Comparison of ENCODE assay signal across 8 cellular contexts in the genomic region with DNA sequence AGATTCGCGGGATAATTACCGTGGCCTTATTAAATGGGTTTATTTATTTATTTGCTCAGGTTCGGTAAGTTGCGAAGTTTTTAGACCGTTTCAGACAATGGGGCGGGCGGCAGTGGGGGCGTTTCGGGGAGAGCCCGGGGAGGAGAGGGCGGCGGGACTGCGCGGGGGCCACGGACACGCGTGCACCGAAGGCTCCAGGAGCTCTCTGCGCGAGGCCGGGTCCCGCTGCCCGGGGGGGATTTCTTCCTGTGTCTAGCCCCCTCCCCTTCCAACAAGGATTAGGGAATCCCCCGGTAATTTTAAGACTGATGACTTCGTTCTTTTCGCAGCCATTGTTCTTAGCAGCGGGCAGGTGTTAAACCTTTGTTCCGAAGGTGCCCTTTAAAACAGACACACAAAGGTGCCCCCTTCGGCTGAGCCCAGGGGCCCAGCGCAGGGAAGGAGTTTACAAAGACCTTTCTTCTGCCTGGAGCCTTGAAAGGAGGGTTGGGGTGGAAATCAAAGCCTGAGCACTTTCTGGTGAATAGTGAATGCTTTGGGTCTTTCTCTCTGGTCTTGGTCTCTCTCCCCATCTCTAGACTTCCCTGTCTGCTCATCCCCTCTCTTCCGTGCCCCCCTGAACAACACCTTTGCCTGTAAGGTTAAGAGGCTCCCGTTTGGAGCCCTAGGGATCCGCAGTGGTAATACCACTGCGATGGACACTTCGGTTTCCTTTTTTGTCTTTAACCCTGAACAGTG.
A peak's percentile ranks its signal among the peaks of the same experiment; 100 is the strongest.
DNase-seq lines count a peak whose midpoint lies in the region; ATAC-seq and TF ChIP-seq lines count a peak whose summit lies in the region.

No MANE protein-coding gene starts in this region.

- no peak for TF ChIP-seq CTCF in GM10266 (IDR thresholded peaks at IDR 0.05; ENCODE audit: control insufficient read depth, insufficient read depth, low read depth, missing control alignments)

- H3K4me1 ChIP-seq in endocrine pancreas (ENCODE audit: control insufficient read depth, insufficient read depth, low read length) (no peaks in the 10 kb centered on the region), neuron (ENCODE audit: insufficient read depth, low read length) (peaks cover 38% of the 10 kb centered on the region)

- H3K4me3 ChIP-seq in endocrine pancreas (ENCODE audit: control insufficient read depth, insufficient read depth, low read length) (peak overlapping the region; percentile 65), neuron (ENCODE audit: low read length) (peak overlapping the region; percentile 80)

- peak; percentile 71 for DNase-seq in NCI-H510A treated with DMSO at 0.1 percent for 48 hours (lab: John Stamatoyannopoulos, UW)
- DNase-seq in NCI-H510A (lab: John Stamatoyannopoulos, UW): no peak
- peak; percentile 23 for DNase-seq in activated CD4-positive, alpha-beta T cell treated with anti-CD3 and anti-CD28 coated beads for 48 hours
- no peak for DNase-seq in 8988T
- DNase-seq in GM10266 (ENCODE audit: extremely low spot score): no peak

- H3K9me3 ChIP-seq in endocrine pancreas (ENCODE audit: control insufficient read depth, low read length) (no peaks in the 10 kb centered on the region), neuron (ENCODE audit: low read length) (no peaks in the 10 kb centered on the region)

- no peak for ATAC-seq in HG02938 (IDR thresholded peaks at IDR 0.05; ENCODE audit: unreplicated experiment)

- H3K27me3 ChIP-seq in endocrine pancreas (ENCODE audit: control insufficient read depth, insufficient read depth, low read length) (no peaks in the 10 kb centered on the region), neuron (ENCODE audit: insufficient read depth, low read length) (no peaks in the 10 kb centered on the region)

- H3K9ac ChIP-seq in endocrine pancreas (ENCODE audit: control insufficient read depth, insufficient read depth, low read length): peak overlapping the region; percentile 69

- H2AFZ ChIP-seq in neuron (ENCODE audit: low read depth, low read length): peak overlapping the region; percentile 90

- H3K36me3 ChIP-seq in endocrine pancreas (ENCODE audit: control insufficient read depth, insufficient read depth, low read length) (no peaks in the 10 kb centered on the region), neuron (ENCODE audit: insufficient read depth, low read length) (peaks cover 11% of the 10 kb centered on the region)

Comparison
In these comparisons a context has a peak if more than half of its experiments do, and no peak if none do; other contexts are left out.
1. DNase-seq: peak in NCI-H510A treated with DMSO at 0.1 percent for 48 hours (single experiment) and activated CD4-positive, alpha-beta T cell treated with anti-CD3 and anti-CD28 coated beads for 48 hours (single experiment); none in NCI-H510A (single experiment), 8988T (single experiment) and GM10266 (single experiment).